In the genomic region with DNA sequence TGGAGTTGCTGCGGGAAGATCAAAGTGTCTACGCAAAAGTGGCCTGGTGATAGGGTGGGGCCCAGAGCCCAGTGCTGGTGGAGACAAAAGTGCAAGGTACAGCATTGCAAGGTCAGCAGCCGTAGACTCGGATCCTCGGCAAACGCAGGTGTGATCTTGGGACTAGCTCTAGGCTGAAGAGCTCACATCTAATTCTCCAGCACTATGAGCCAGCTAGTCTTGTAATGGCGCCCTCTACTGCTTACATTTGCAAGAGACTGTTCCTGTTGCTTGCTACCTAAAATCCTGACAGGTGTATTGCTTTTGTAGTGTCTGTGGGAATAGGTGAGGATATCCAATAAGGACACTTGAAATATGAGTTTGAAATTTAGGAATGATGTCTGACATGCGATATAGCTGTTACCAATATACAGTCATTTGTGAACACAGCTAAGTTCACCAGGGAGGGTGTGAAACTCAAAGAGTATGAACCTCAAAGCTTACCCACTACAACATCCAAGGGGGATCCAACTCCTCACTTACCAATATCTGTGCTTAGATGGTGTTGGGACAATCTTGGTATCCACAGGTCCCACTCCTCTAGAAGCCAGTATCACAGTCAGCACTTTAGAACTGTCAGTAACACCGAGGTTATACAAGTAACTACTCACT, we compare ENCODE assay signal across 8 cellular contexts. TPM values are rescaled to one million over a fixed set of nuclear protein-coding genes. Genes with fewer than 3 reads are reported as not detected.
DNase-seq lines count a peak whose midpoint lies in the region; ATAC-seq lines count a peak whose summit lies in the region.

No MANE protein-coding gene starts in this region.

- no peaks in the 10 kb centered on the region for H3K36me3 ChIP-seq in CD8-positive, alpha-beta memory T cell (ENCODE audit: insufficient read depth, low read length)

- ATAC-seq in GM19328 (IDR thresholded peaks at IDR 0.05; ENCODE audit: unreplicated experiment), result peak; percentile 77
- peak; percentile 81 for ATAC-seq in HG03442 (IDR thresholded peaks at IDR 0.05; ENCODE audit: unreplicated experiment)
- ATAC-seq in GM19397 (IDR thresholded peaks at IDR 0.05; ENCODE audit: unreplicated experiment), result no peak

- H3K27me3 Mint-ChIP-seq in CD8-positive, alpha-beta memory T cell, result no peaks in the 10 kb centered on the region

- H3K4me1 ChIP-seq in CD8-positive, alpha-beta memory T cell (ENCODE audit: insufficient read depth, low read length), result no peaks in the 10 kb centered on the region

- peaks cover 3 to 5% (median 4%) of the 10 kb centered on the region in 3 donors for H3K4me1 Mint-ChIP-seq in CD8-positive, alpha-beta memory T cell

- no peaks in the 10 kb centered on the region for H3K36me3 Mint-ChIP-seq in CD8-positive, alpha-beta memory T cell

- POLR2A ChIA-PET in CD8-positive, alpha-beta memory T cell (lab: Charles Lee), result no interaction called here

- H3K27me3 ChIP-seq in CD8-positive, alpha-beta memory T cell (ENCODE audit: insufficient read depth, low read length, poor library complexity, severe bottlenecking), result no peaks in the 10 kb centered on the region

- H3K9me3 ChIP-seq in CD8-positive, alpha-beta memory T cell (ENCODE audit: low read length), result no peaks in the 10 kb centered on the region

- peak; percentile 11 to 72 (median 52) for DNase-seq in CD8-positive, alpha-beta memory T cell
- peak; percentile 85 for DNase-seq in NCI-H748 (lab: John Stamatoyannopoulos, UW; ENCODE audit: unreplicated experiment)
- peak; percentile 72 for DNase-seq in activated CD8-positive, alpha-beta memory T cell treated with anti-CD3 and anti-CD28 coated beads for 24 hours
- DNase-seq in fibroblast of gingiva (ENCODE audit: low read depth), result peak; percentile 28
- peak; percentile 67 for DNase-seq in renal cortical epithelial cell (ENCODE audit: low read depth)

- no peak overlapping the region for H3K4me3 ChIP-seq in CD8-positive, alpha-beta memory T cell (ENCODE audit: low read length)

- no peaks in the 10 kb centered on the region for H3K9me3 Mint-ChIP-seq in CD8-positive, alpha-beta memory T cell

- H3K4me3 Mint-ChIP-seq in CD8-positive, alpha-beta memory T cell, result no peak overlapping the region

- H3K27ac Mint-ChIP-seq in CD8-positive, alpha-beta memory T cell, result peak overlapping the region in 1 of 8 donors; percentile 14

- no peak overlapping the region for H3K27ac ChIP-seq in CD8-positive, alpha-beta memory T cell (ENCODE audit: low read depth, low read length)

- CTCF ChIA-PET in CD8-positive, alpha-beta memory T cell (lab: Charles Lee), result interaction anchor here (0.6 to 2.3 kb wide), 47 partner anchors 9 to 460 kb away, joined by 3 to 21 read pairs (median 3); a partner anchor contains a TSS

RNA-seq across cellular contexts. Expression of a gene that starts 58.4 kb away (rescaled TPM):
- under 1 TPM; 0.04 to 0.24 TPM for total RNA-seq in CD8-positive, alpha-beta memory T cell
- 0.07 TPM for polyA plus RNA-seq in CD8-positive, alpha-beta memory T cell
- total RNA-seq in renal cortical epithelial cell, result 0.35 and 3.2 TPM in 2 replicates

Comparison
In these comparisons a context has a peak if more than half of its experiments do, and no peak if none do; other contexts are left out.
1. DNase-seq: peak in every context shown above with its lines; median percentile 85 in NCI-H748; 72 in activated CD8-positive, alpha-beta memory T cell treated with anti-CD3 and anti-CD28 coated beads for 24 hours; 67 in renal cortical epithelial cell; 52 in CD8-positive, alpha-beta memory T cell; 28 in fibroblast of gingiva.